Comparison of ENCODE assay signal across 15 cellular contexts in the genomic region with DNA sequence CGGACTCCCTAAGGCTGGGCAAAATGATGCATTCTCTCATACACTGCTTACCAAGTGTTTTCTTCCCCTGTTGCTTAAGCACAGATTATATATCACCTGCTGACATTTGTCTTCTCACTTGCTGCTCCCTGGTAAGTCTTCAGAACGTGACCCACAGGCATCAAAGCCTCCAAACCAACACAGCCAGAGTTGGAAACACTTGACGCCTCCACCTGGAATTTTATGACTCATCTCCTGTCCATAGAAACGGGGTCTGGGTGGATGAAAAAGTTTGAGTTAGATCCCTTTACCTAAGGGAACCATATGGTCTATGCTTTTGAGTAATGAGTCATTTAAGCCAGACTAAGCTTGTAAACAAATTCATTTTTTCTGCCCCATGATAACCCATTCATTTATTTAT.
DNase-seq lines count a peak whose midpoint lies in the region; ATAC-seq, FAIRE-seq and TF ChIP-seq lines count a peak whose summit lies in the region.
"Had no signal": no experiment of that assay in that cellular context is flagged by ENCODE, and none has a peak within 500 bp of the region (broad histone marks: within the 10 kb centered on the region; RNA-seq: fewer than 3 reads in every experiment).

No MANE protein-coding gene starts in this region.

- H3K79me1 ChIP-seq in mesenchymal stem cell (replicated peaks; ENCODE audit: low read length, poor library complexity, severe bottlenecking), result no peaks in the 10 kb centered on the region

- H3K27ac ChIP-seq in HUES48 (ENCODE audit: low read depth, low read length), result peak overlapping the region; percentile 51
- H3K27ac ChIP-seq in mesenchymal stem cell (ENCODE audit: low read length, poor library complexity, severe bottlenecking), result no peak overlapping the region
- H3K27ac ChIP-seq: GM23248, PC-9 had no signal

- no peak for ATAC-seq in T-cell (replicated peaks in 1 of 4)
- ATAC-seq: activated CD4-positive, alpha-beta T cell treated with anti-CD3 and anti-CD28 coated beads for 36 hours; activated CD8-positive, alpha-beta memory T cell treated with anti-CD3 and anti-CD28 coated beads, Interleukin-2, amount 10 ng/mL, durations not matched to agents 7 days and 5 days; esophagus mucosa; SK-N-SH treated with all-trans-retinoic acid at 6 μM for 48 hours had no signal

- H3K27ac Mint-ChIP-seq in T-cell, result no peak overlapping the region
- H3K27ac Mint-ChIP-seq: activated CD4-positive, alpha-beta T cell treated with anti-CD3 and anti-CD28 coated beads for 36 hours; activated CD8-positive, alpha-beta memory T cell treated with anti-CD3 and anti-CD28 coated beads, Interleukin-2, amount 10 ng/mL, durations not matched to agents 7 days and 5 days had no signal

- H4K91ac ChIP-seq in mesenchymal stem cell (ENCODE audit: low read length), result no peak overlapping the region

- no peak overlapping the region for H2AFZ ChIP-seq in mesenchymal stem cell (ENCODE audit: low read depth, low read length)
- H2AFZ ChIP-seq: GM23248, PC-9 had no signal

- H3K9me3 ChIP-seq in HUES48 (ENCODE audit: control insufficient read depth, insufficient read depth, low read length) (peaks cover 9% of the 10 kb centered on the region), mesenchymal stem cell (ENCODE audit: control insufficient read depth, low read length) (no peaks in the 10 kb centered on the region)

- H2BK12ac ChIP-seq in mesenchymal stem cell (ENCODE audit: low read length in 2 of 2), result no peak overlapping the region

- H2BK15ac ChIP-seq in mesenchymal stem cell (ENCODE audit: low read depth, poor library complexity, severe bottlenecking), result no peak overlapping the region

- no peak overlapping the region for H3K23ac ChIP-seq in mesenchymal stem cell (ENCODE audit: low read length in 2 of 2)

- H2BK120ac ChIP-seq in mesenchymal stem cell (ENCODE audit: low read depth, low read length), result no peak overlapping the region

- POLR2A ChIA-PET in T-cell (lab: Charles Lee), result interaction anchor here in 1 of 2 donors (0.6 kb wide), 1 partner anchor 11 kb away, joined by 3 read pairs; no protein-coding TSS in a partner anchor

- no peaks in the 10 kb centered on the region for H3K4me1 ChIP-seq in HUES48 (ENCODE audit: control insufficient read depth, insufficient read depth, low read length)
- H3K4me1 ChIP-seq in mesenchymal stem cell (ENCODE audit: control insufficient read depth, insufficient read depth, low read depth, low read length), result no peaks in the 10 kb centered on the region

- H3K36me3 ChIP-seq in HUES48 (ENCODE audit: control insufficient read depth, insufficient read depth, low read length) (no peaks in the 10 kb centered on the region), bronchial epithelial cell (ENCODE audit: control insufficient read depth, insufficient read depth, low read length) (no peaks in the 10 kb centered on the region), mesenchymal stem cell (ENCODE audit: control insufficient read depth in 1 of 2, insufficient read depth in 2 of 2, low read depth in 1 of 2, low read length in 2 of 2) (no peaks in the 10 kb centered on the region)

- H3K14ac ChIP-seq in mesenchymal stem cell (ENCODE audit: low read length in 2 of 2), result no peak overlapping the region

- H3K9ac ChIP-seq in HUES48 (ENCODE audit: low read depth, low read length) (no peak overlapping the region), mesenchymal stem cell (ENCODE audit: low read length) (no peak overlapping the region)
- H3K9ac ChIP-seq: GM23248 had no signal

- no peak for TF ChIP-seq CTCF in bronchial epithelial cell (IDR thresholded peaks at IDR 0.05; ENCODE audit: insufficient read depth, low read length, severe bottlenecking)

- no peaks in the 10 kb centered on the region for H3K4me1 Mint-ChIP-seq in T-cell
- H3K4me1 Mint-ChIP-seq: activated CD4-positive, alpha-beta T cell treated with anti-CD3 and anti-CD28 coated beads for 36 hours; activated CD8-positive, alpha-beta memory T cell treated with anti-CD3 and anti-CD28 coated beads, Interleukin-2, amount 10 ng/mL, durations not matched to agents 7 days and 5 days had no signal

- CTCF ChIA-PET in T-cell (lab: Charles Lee), result no interaction called here

- no peak overlapping the region for H2AK5ac ChIP-seq in mesenchymal stem cell (ENCODE audit: low read length, severe bottlenecking)

- FAIRE-seq in bronchial epithelial cell (lab: Jason Lieb, UNC), result no peak

- peak; percentile 19 for DNase-seq in COLO829 (ENCODE audit: low spot score)
- DNase-seq in bronchial epithelial cell (ENCODE audit: low read depth), result peak; percentile 73
- DNase-seq in mesenchymal stem cell, result peak; percentile 44
- no peak for DNase-seq in T-helper 9 cell
- no peak for DNase-seq in T-cell
- no peak for DNase-seq in cardiac septum (ENCODE audit: low spot score)
- DNase-seq: activated CD4-positive, alpha-beta T cell treated with anti-CD3 and anti-CD28 coated beads for 36 hours; activated CD8-positive, alpha-beta memory T cell treated with anti-CD3 and anti-CD28 coated beads, Interleukin-2, amount 10 ng/mL, durations not matched to agents 7 days and 5 days; GM23248; NCI-H1417 treated with DMSO at 0.1 percent for 48 hours; PC-9; retina had no signal

- H3K4me3 Mint-ChIP-seq in T-cell, result no peak overlapping the region
- H3K4me3 Mint-ChIP-seq: activated CD4-positive, alpha-beta T cell treated with anti-CD3 and anti-CD28 coated beads for 36 hours; activated CD8-positive, alpha-beta memory T cell treated with anti-CD3 and anti-CD28 coated beads, Interleukin-2, amount 10 ng/mL, durations not matched to agents 7 days and 5 days had no signal

- no peak overlapping the region for H3K18ac ChIP-seq in mesenchymal stem cell (ENCODE audit: low read depth in 1 of 2, low read length in 2 of 2)

- no peak overlapping the region for H3K4ac ChIP-seq in mesenchymal stem cell (ENCODE audit: low read depth in 1 of 2, low read length in 2 of 2)

- H3K27me3 ChIP-seq in HUES48 (ENCODE audit: control insufficient read depth, insufficient read depth, low read length) (no peaks in the 10 kb centered on the region), bronchial epithelial cell (ENCODE audit: control insufficient read depth, insufficient read depth, low read length) (no peaks in the 10 kb centered on the region), mesenchymal stem cell (ENCODE audit: control insufficient read depth in 1 of 2, insufficient read depth in 1 of 2, low read length in 2 of 2) (peaks cover 0 to 49% of the 10 kb centered on the region in 2 experiments)

- intact Hi-C loops in cardiac septum (cut with DNase I), result no loop called here

- H2BK5ac ChIP-seq in mesenchymal stem cell (ENCODE audit: low read depth, low read length, poor library complexity, severe bottlenecking), result no peak overlapping the region

- H3K36me3 Mint-ChIP-seq in T-cell, result no peaks in the 10 kb centered on the region

- peaks cover 0 to 21% (median 18%) of the 10 kb centered on the region in 3 donors for H3K9me3 Mint-ChIP-seq in T-cell

- H3K4me3 ChIP-seq in HUES48 (ENCODE audit: low read depth, low read length) (no peak overlapping the region), bronchial epithelial cell (ENCODE audit: low read depth, low read length) (no peak overlapping the region), mesenchymal stem cell (ENCODE audit: insufficient read depth in 1 of 2, low read depth in 1 of 2, low read length in 2 of 2) (no peak overlapping the region)
- H3K4me3 ChIP-seq: GM23248, PC-9 had no signal

- WGBS in mesenchymal stem cell, result 38% methylated on average over 2 of the region's 4 CpGs

- no peak overlapping the region for H3K4me2 ChIP-seq in mesenchymal stem cell (ENCODE audit: low read length, poor library complexity, severe bottlenecking)
- H3K4me2 ChIP-seq: PC-9 had no signal

- H4K8ac ChIP-seq in mesenchymal stem cell (ENCODE audit: low read length), result no peak overlapping the region

- peaks cover 3 to 5% of the 10 kb centered on the region in 2 donors for H3K27me3 Mint-ChIP-seq in T-cell
- H3K27me3 Mint-ChIP-seq: activated CD8-positive, alpha-beta memory T cell treated with anti-CD3 and anti-CD28 coated beads, Interleukin-2, amount 10 ng/mL, durations not matched to agents 7 days and 5 days had no signal

Comparison
In these comparisons a context has a peak if more than half of its experiments do, and no peak if none do; other contexts are left out.
1. DNase-seq: peak in COLO829 (single experiment), bronchial epithelial cell (single experiment) and mesenchymal stem cell (single experiment); none in T-helper 9 cell (single experiment), T-cell (0 of 34) and cardiac septum (single experiment).